In genomic region chr17:79851461-79851817, GRCh38 we compare ENCODE assay signal across 16 cellular contexts. TPM values are rescaled to one million over a fixed set of nuclear protein-coding genes. Genes with fewer than 3 reads are reported as not detected.
DNase-seq lines count a peak whose midpoint lies in the region; ATAC-seq and TF ChIP-seq lines count a peak whose summit lies in the region.
"Had no signal": no experiment of that assay in that cellular context is flagged by ENCODE, and none has a peak within 500 bp of the region (broad histone marks: within the 10 kb centered on the region; RNA-seq: fewer than 3 reads in every experiment).

No MANE protein-coding gene starts in this region.

- H3K4me1 ChIP-seq in right atrium auricular region: no peaks in the 10 kb centered on the region
- H3K4me1 ChIP-seq: left ventricle myocardium inferior had no signal

- intact Hi-C loops in Right ventricle myocardium inferior (cut with DNase I): no loop called here

- H3K4me3 Mint-ChIP-seq in immature natural killer cell: peak overlapping the region in 1 of 5 donors; percentile 49

- H3K36me3 Mint-ChIP-seq in immature natural killer cell: no peaks in the 10 kb centered on the region

- no peak for TF ChIP-seq CTCF in right atrium auricular region (IDR thresholded peaks at IDR 0.05)

- H3K27ac Mint-ChIP-seq in immature natural killer cell: no peak overlapping the region

- peaks cover 2 to 15% (median 4%) of the 10 kb centered on the region in 3 donors for H3K27me3 Mint-ChIP-seq in immature natural killer cell (ENCODE audit: low read depth in 3 of 3)

- H3K27me3 ChIP-seq in right atrium auricular region: no peaks in the 10 kb centered on the region
- H3K27me3 ChIP-seq: upper lobe of left lung had no signal

- no peak overlapping the region for H3K27ac ChIP-seq in right atrium auricular region
- H3K27ac ChIP-seq: gastroesophageal sphincter, left ventricle myocardium inferior, neutrophil, upper lobe of left lung had no signal

- no peak overlapping the region for H3K4me3 ChIP-seq in right atrium auricular region
- H3K4me3 ChIP-seq: gastroesophageal sphincter, left ventricle myocardium inferior, upper lobe of left lung had no signal

- ATAC-seq in Right ventricle myocardium inferior (no peak), HG02623 (IDR thresholded peaks at IDR 0.05; ENCODE audit: unreplicated experiment) (no peak)
- ATAC-seq: gastroesophageal sphincter had no signal

- H3K9me3 ChIP-seq in right atrium auricular region: no peaks in the 10 kb centered on the region
- H3K9me3 ChIP-seq: gastroesophageal sphincter, left ventricle myocardium inferior, neutrophil, upper lobe of left lung had no signal

- no peaks in the 10 kb centered on the region for H3K36me3 ChIP-seq in right atrium auricular region
- H3K36me3 ChIP-seq: gastroesophageal sphincter, left ventricle myocardium inferior, neutrophil, upper lobe of left lung had no signal

- H3K9me3 Mint-ChIP-seq in immature natural killer cell: no peaks in the 10 kb centered on the region

- H3K4me1 Mint-ChIP-seq in immature natural killer cell: peaks cover 4 to 6% of the 10 kb centered on the region in 2 donors

- DNase-seq in Right ventricle myocardium inferior (ENCODE audit: missing footprints) (peak; percentile 59), right atrium auricular region (ENCODE audit: low spot score) (no peak), NCI-H748 treated with DMSO at 0.1 percent for 48 hours (lab: John Stamatoyannopoulos, UW) (peak; percentile 68), glomerular visceral epithelial cell (ENCODE audit: extremely low spot score) (peak; percentile 29), immature natural killer cell (no peak), NOMO-1 treated with dmso at 0.1 percent for 144 hours (lab: John Stamatoyannopoulos, UW; ENCODE audit: unreplicated experiment) (no peak)
- no peak for DNase-seq in activated CD4-positive, CD25-positive, alpha-beta regulatory T cell treated with anti-CD3 and anti-CD28 coated beads, Interleukin-2, amount 50 U/mL, for 72 hours
- DNase-seq: activated CD4-positive, CD25-positive, alpha-beta regulatory T cell; anterior cingulate cortex; HCEC 1CT; left ventricle myocardium inferior; NCI-H446 had no signal

RNA-seq across cellular contexts. Expression of gene CBX4, which starts 12.2 kb away (rescaled TPM):
- total RNA-seq in Right ventricle myocardium inferior (23.7 TPM), right atrium auricular region (10 to 100 TPM; 22.8 to 24.3 TPM)
- polyA plus RNA-seq in immature natural killer cell: 1 to 10 TPM; 3.0 to 6.7 (median 4.9) TPM

RNA-seq across cellular contexts. Expression of gene CBX8, which starts 54.6 kb away (rescaled TPM):
- total RNA-seq in Right ventricle myocardium inferior (5.3 TPM), right atrium auricular region (1 to 10 TPM; 2.7 to 3.0 TPM)
- 1 to 10 TPM in 2 of 3 donors, not detected in 1; 1.4 to 2.5 TPM for polyA plus RNA-seq in immature natural killer cell

Comparison
In these comparisons a context has a peak if more than half of its experiments do, and no peak if none do; other contexts are left out.
1. DNase-seq: peak in Right ventricle myocardium inferior (single experiment), NCI-H748 treated with DMSO at 0.1 percent for 48 hours (single experiment) and glomerular visceral epithelial cell (single experiment); none in right atrium auricular region (single experiment), immature natural killer cell (0 of 3), NOMO-1 treated with dmso at 0.1 percent for 144 hours (single experiment) and activated CD4-positive, CD25-positive, alpha-beta regulatory T cell treated with anti-CD3 and anti-CD28 coated beads, Interleukin-2, amount 50 U/mL, for 72 hours (single experiment).